In the genomic region with DNA sequence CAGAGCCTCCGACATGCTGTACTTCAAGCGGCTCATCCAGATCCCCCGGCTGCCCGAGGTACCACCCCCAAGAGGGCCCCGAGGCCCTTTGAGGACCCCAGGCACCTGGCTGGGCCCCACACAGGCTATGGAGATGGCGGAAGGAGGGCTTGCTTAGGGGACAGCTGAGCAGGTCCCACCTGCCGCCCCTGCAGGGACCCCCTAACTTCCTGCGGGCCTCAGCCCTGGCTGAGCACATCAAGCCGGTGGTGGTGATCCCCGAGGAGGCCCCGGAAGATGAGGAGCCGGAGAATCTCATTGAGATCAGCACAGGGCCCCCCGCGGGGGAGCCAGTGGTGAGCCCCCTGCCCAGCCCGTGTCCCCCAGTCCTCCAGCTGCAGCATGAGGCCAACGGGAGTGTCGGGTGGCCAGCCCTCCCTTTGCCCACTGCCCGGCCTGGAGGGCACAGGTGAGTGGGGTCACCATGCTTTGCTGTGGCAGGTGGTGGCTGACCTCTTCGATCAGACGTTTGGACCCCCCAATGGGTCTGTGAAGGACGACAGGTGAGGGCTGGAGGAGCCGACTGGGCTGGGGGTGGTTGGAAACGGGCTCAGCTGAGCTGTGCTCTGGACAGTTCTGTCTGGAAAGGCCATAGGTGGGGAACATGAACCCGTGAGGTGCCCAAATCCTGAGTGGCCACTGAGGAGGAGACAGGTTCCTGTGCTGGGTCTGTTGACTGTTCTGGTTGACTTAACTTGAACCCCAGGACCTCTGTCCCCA, we compare ENCODE assay signal across 19 cellular contexts.
"Had no signal": no experiment of that assay in that cellular context is flagged by ENCODE, and none has a peak within 500 bp of the region (broad histone marks: within the 10 kb centered on the region; RNA-seq: fewer than 3 reads in every experiment).

No MANE protein-coding gene starts in this region.

- H3K27me3 ChIP-seq: body of pancreas, esophagus squamous epithelium, testis had no signal

- H3K27me3 Mint-ChIP-seq: activated CD4-positive, alpha-beta memory T cell treated with anti-CD3 and anti-CD28 coated beads, Interleukin-2, amount 10 ng/mL, durations not matched to agents 7 days and 5 days; activated CD8-positive, alpha-beta memory T cell treated with anti-CD3 and anti-CD28 coated beads, Interleukin-2, amount 10 ng/mL, durations not matched to agents 7 days and 5 days; activated naive CD8-positive, alpha-beta T cell treated with anti-CD3 and anti-CD28 coated beads, Interleukin-2, amount 10 ng/mL, durations not matched to agents 7 days and 5 days; stimulated activated naive CD8-positive, alpha-beta T cell treated with anti-CD3 and anti-CD28 coated beads, Interleukin-15, Interleukin-2, amounts not matched to agents 100 ng/mL and 50 ng/mL, for 24 hours; type B pancreatic cell had no signal

- FAIRE-seq: endothelial cell of umbilical vein had no signal

- H3K27ac Mint-ChIP-seq: activated CD4-positive, alpha-beta memory T cell treated with anti-CD3 and anti-CD28 coated beads, Interleukin-2, amount 10 ng/mL, durations not matched to agents 7 days and 5 days; activated CD8-positive, alpha-beta memory T cell treated with anti-CD3 and anti-CD28 coated beads, Interleukin-2, amount 10 ng/mL, durations not matched to agents 7 days and 5 days; activated naive CD8-positive, alpha-beta T cell treated with anti-CD3 and anti-CD28 coated beads, Interleukin-2, amount 10 ng/mL, durations not matched to agents 7 days and 5 days; natural killer cell; stimulated activated naive CD8-positive, alpha-beta T cell treated with anti-CD3 and anti-CD28 coated beads, Interleukin-15, Interleukin-2, amounts not matched to agents 100 ng/mL and 50 ng/mL, for 24 hours; type B pancreatic cell; WTC11 had no signal

- H3K4me1 Mint-ChIP-seq: activated CD4-positive, alpha-beta memory T cell treated with anti-CD3 and anti-CD28 coated beads, Interleukin-2, amount 10 ng/mL, durations not matched to agents 7 days and 5 days; activated CD8-positive, alpha-beta memory T cell treated with anti-CD3 and anti-CD28 coated beads, Interleukin-2, amount 10 ng/mL, durations not matched to agents 7 days and 5 days; activated naive CD8-positive, alpha-beta T cell treated with anti-CD3 and anti-CD28 coated beads, Interleukin-2, amount 10 ng/mL, durations not matched to agents 7 days and 5 days had no signal

- H3K9me3 ChIP-seq: body of pancreas, esophagus squamous epithelium, testis had no signal

- H3K4me3 Mint-ChIP-seq: activated CD4-positive, alpha-beta memory T cell treated with anti-CD3 and anti-CD28 coated beads, Interleukin-2, amount 10 ng/mL, durations not matched to agents 7 days and 5 days; activated CD8-positive, alpha-beta memory T cell treated with anti-CD3 and anti-CD28 coated beads, Interleukin-2, amount 10 ng/mL, durations not matched to agents 7 days and 5 days; activated naive CD8-positive, alpha-beta T cell treated with anti-CD3 and anti-CD28 coated beads, Interleukin-2, amount 10 ng/mL, durations not matched to agents 7 days and 5 days; natural killer cell; stimulated activated naive CD8-positive, alpha-beta T cell treated with anti-CD3 and anti-CD28 coated beads, Interleukin-15, Interleukin-2, amounts not matched to agents 100 ng/mL and 50 ng/mL, for 24 hours; type B pancreatic cell; WTC11 had no signal

- ATAC-seq: activated CD8-positive, alpha-beta memory T cell treated with anti-CD3 and anti-CD28 coated beads, Interleukin-2, amount 10 ng/mL, durations not matched to agents 7 days and 5 days; body of pancreas; left cardiac atrium; natural killer cell; WTC11 had no signal

- H3K36me3 Mint-ChIP-seq: activated naive CD8-positive, alpha-beta T cell treated with anti-CD3 and anti-CD28 coated beads, Interleukin-2, amount 10 ng/mL, durations not matched to agents 7 days and 5 days; natural killer cell; type B pancreatic cell; WTC11 had no signal

- H3K9me3 Mint-ChIP-seq: activated CD4-positive, alpha-beta memory T cell treated with anti-CD3 and anti-CD28 coated beads, Interleukin-2, amount 10 ng/mL, durations not matched to agents 7 days and 5 days; activated naive CD8-positive, alpha-beta T cell treated with anti-CD3 and anti-CD28 coated beads, Interleukin-2, amount 10 ng/mL, durations not matched to agents 7 days and 5 days; natural killer cell; stimulated activated naive CD8-positive, alpha-beta T cell treated with anti-CD3 and anti-CD28 coated beads, Interleukin-15, Interleukin-2, amounts not matched to agents 100 ng/mL and 50 ng/mL, for 24 hours; type B pancreatic cell; WTC11 had no signal

- H3K27ac ChIP-seq: coronary artery, esophagus squamous epithelium, testis had no signal

- DNase-seq: activated CD4-positive, alpha-beta memory T cell treated with anti-CD3 and anti-CD28 coated beads, Interleukin-2, amount 10 ng/mL, durations not matched to agents 7 days and 5 days; activated CD4-positive, alpha-beta T cell treated with anti-CD3 and anti-CD28 coated beads for 4 hours; activated CD8-positive, alpha-beta memory T cell treated with anti-CD3 and anti-CD28 coated beads, Interleukin-2, amount 10 ng/mL, durations not matched to agents 7 days and 5 days; activated naive CD8-positive, alpha-beta T cell treated with anti-CD3 and anti-CD28 coated beads, Interleukin-2, amount 10 ng/mL, durations not matched to agents 7 days and 5 days; amygdala; central memory CD4-positive, alpha-beta T cell; effector CD8-positive, alpha-beta T cell; esophagus squamous epithelium; left cardiac atrium; natural killer cell; retina; stimulated activated CD8-positive, alpha-beta memory T cell treated with anti-CD3 and anti-CD28 coated beads, Interleukin-4, amount 100 ng/mL, for 48 hours; testis had no signal

- H3K4me3 ChIP-seq: body of pancreas, coronary artery, esophagus squamous epithelium, testis had no signal
